In the genomic region with DNA sequence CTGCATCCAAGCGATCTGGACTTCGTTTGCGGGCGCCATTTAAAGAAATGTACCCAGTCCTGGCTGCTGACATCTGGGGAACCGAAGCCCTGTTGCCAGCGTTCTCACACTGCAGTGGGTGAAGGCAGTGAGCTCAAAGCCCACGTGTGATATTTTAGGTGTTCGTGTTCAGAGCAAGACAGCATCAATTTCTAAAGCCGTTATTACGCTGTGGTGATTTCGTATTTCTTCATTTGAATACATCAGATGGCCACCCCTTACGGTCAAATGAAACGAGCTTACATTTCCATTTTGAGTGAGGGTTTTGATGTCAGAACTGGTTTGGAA, we compare ENCODE assay signal across 8 cellular contexts. TPM values are rescaled to one million over a fixed set of nuclear protein-coding genes. Genes with fewer than 3 reads are reported as not detected.
DNase-seq lines count a peak whose midpoint lies in the region; ATAC-seq and TF ChIP-seq lines count a peak whose summit lies in the region.

No MANE protein-coding gene starts in this region.

- H3K36me3 ChIP-seq in colonic mucosa = no peaks in the 10 kb centered on the region

- no peaks in the 10 kb centered on the region for H3K9me3 ChIP-seq in colonic mucosa

- ATAC-seq in GM18511 (IDR thresholded peaks at IDR 0.05; ENCODE audit: unreplicated experiment) = peak; percentile 20
- ATAC-seq in natural killer cell treated with Interleukin-12 subunit alpha and Interleukin-12 subunit beta and Interleukin-15 and Interleukin-18, amount 100 ng/mL, for 72 hours = no peak
- ATAC-seq in HG02973 (IDR thresholded peaks at IDR 0.05; ENCODE audit: unreplicated experiment) = no peak
- ATAC-seq in HG03571 (IDR thresholded peaks at IDR 0.05; ENCODE audit: unreplicated experiment) = no peak
- ATAC-seq in GM21723 (IDR thresholded peaks at IDR 0.05; ENCODE audit: unreplicated experiment) = no peak

- no peaks in the 10 kb centered on the region for H3K4me1 Mint-ChIP-seq in natural killer cell treated with Interleukin-12 subunit alpha and Interleukin-12 subunit beta and Interleukin-15 and Interleukin-18, amount 100 ng/mL, for 72 hours (ENCODE audit: low read depth in 2 of 2)

- H3K36me3 Mint-ChIP-seq in natural killer cell treated with Interleukin-12 subunit alpha and Interleukin-12 subunit beta and Interleukin-15 and Interleukin-18, amount 100 ng/mL, for 72 hours = peaks cover 4% of the 10 kb centered on the region

- no peaks in the 10 kb centered on the region for H3K9me3 Mint-ChIP-seq in natural killer cell treated with Interleukin-12 subunit alpha and Interleukin-12 subunit beta and Interleukin-15 and Interleukin-18, amount 100 ng/mL, for 72 hours

- H3K4me1 ChIP-seq in colonic mucosa = no peaks in the 10 kb centered on the region

- peaks cover 15 to 21% of the 10 kb centered on the region in 2 donors for H3K27me3 Mint-ChIP-seq in natural killer cell treated with Interleukin-12 subunit alpha and Interleukin-12 subunit beta and Interleukin-15 and Interleukin-18, amount 100 ng/mL, for 72 hours

- peak overlapping the region; percentile 53 for H3K27ac ChIP-seq in colonic mucosa

- no peak for TF ChIP-seq CTCF in colonic mucosa (IDR thresholded peaks at IDR 0.05)

- H3K9ac ChIP-seq in colonic mucosa (ENCODE audit: low read depth in 2 of 2, low read length in 2 of 2) = peak overlapping the region; percentile 42 to 72

- no peak overlapping the region for H3K27ac Mint-ChIP-seq in natural killer cell treated with Interleukin-12 subunit alpha and Interleukin-12 subunit beta and Interleukin-15 and Interleukin-18, amount 100 ng/mL, for 72 hours

- H3K4me3 ChIP-seq in colonic mucosa = peak overlapping the region; percentile 88

- H3K27me3 ChIP-seq in colonic mucosa = no peaks in the 10 kb centered on the region

- intact Hi-C loops in colonic mucosa (cut with DNase I) = no loop called here

- peak overlapping the region; percentile 43 for H3K4me3 Mint-ChIP-seq in natural killer cell treated with Interleukin-12 subunit alpha and Interleukin-12 subunit beta and Interleukin-15 and Interleukin-18, amount 100 ng/mL, for 72 hours

- peak; percentile 18 for DNase-seq in M059J (ENCODE audit: low read depth)
- no peak for DNase-seq in colonic mucosa
- DNase-seq in natural killer cell treated with Interleukin-12 subunit alpha and Interleukin-12 subunit beta and Interleukin-15 and Interleukin-18, amount 100 ng/mL, for 72 hours (ENCODE audit: low spot score) = no peak
- no peak for DNase-seq in stimulated activated CD4-positive, alpha-beta T cell treated with anti-CD3 and anti-CD28 coated beads, Interleukin-4, amount 100 ng/mL, for 24 hours

RNA-seq across cellular contexts. Expression of a gene that starts 0.4 kb away (rescaled TPM):
- total RNA-seq in M059J (2014; rRNA removed; shearing (Covaris generic)) = 0.12 and 0.76 TPM in 2 replicates
- under 1 TPM in 1 of 2 donors, not detected in 1; 0.54 TPM for total RNA-seq in colonic mucosa
- not detected for total RNA-seq in natural killer cell treated with Interleukin-12 subunit alpha and Interleukin-12 subunit beta and Interleukin-15 and Interleukin-18, amount 100 ng/mL, for 72 hours

RNA-seq across cellular contexts. Expression of a gene that starts 42.2 kb away (rescaled TPM):
- total RNA-seq in M059J (2014; rRNA removed; shearing (Covaris generic)) = 7.6 and 17.1 TPM in 2 replicates
- 100 to 1,000 TPM in 1 of 2 donors, 10 to 100 TPM in 1; 73.5 to 104 TPM for total RNA-seq in colonic mucosa
- total RNA-seq in natural killer cell treated with Interleukin-12 subunit alpha and Interleukin-12 subunit beta and Interleukin-15 and Interleukin-18, amount 100 ng/mL, for 72 hours = 10 to 100 TPM; 43.2 to 56.2 TPM

RNA-seq across cellular contexts. Expression of a gene that starts 43.4 kb away (rescaled TPM):
- total RNA-seq in M059J (2014; rRNA removed; shearing (Covaris generic)) = not detected in 2 replicates
- total RNA-seq in colonic mucosa = under 1 TPM; 0.40 to 0.58 TPM
- not detected for total RNA-seq in natural killer cell treated with Interleukin-12 subunit alpha and Interleukin-12 subunit beta and Interleukin-15 and Interleukin-18, amount 100 ng/mL, for 72 hours
